ENCODE assay signal across 8 cellular contexts in genomic region chr1:200150721-200151120, GRCh38.
DNase-seq lines count a peak whose midpoint lies in the region; ATAC-seq and TF ChIP-seq lines count a peak whose summit lies in the region.

No MANE protein-coding gene starts in this region.

- H3K27me3 ChIP-seq in OCI-LY1 (ENCODE audit: insufficient read depth, low read length): no peaks in the 10 kb centered on the region

- no peaks in the 10 kb centered on the region for H3K79me2 ChIP-seq in OCI-LY1 (ENCODE audit: insufficient read depth, low read length)

- peak overlapping the region; percentile 39 for H3K27ac ChIP-seq in OCI-LY1 (ENCODE audit: low read depth, low read length, poor library complexity, severe bottlenecking)

- H3K4me3 ChIP-seq in OCI-LY1 (ENCODE audit: low read depth, low read length, poor library complexity, severe bottlenecking): no peak overlapping the region
- H3K4me3 ChIP-seq in foreskin fibroblast (ENCODE audit: low read depth in 1 of 2, low read length in 2 of 2): no peak overlapping the region

- TF ChIP-seq CTCF in OCI-LY1 (IDR thresholded peaks at IDR 0.05; ENCODE audit: low read length) (no peak), foreskin fibroblast (IDR thresholded peaks at IDR 0.05; ENCODE audit: low read depth, low read length) (no peak)

- H4K20me1 ChIP-seq in OCI-LY1 (ENCODE audit: insufficient read depth, low read length): no peaks in the 10 kb centered on the region

- H2AFZ ChIP-seq in OCI-LY1 (ENCODE audit: low read length): no peak overlapping the region

- DNase-seq in NCI-H2227 (lab: John Stamatoyannopoulos, UW; ENCODE audit: unreplicated experiment) (peak; percentile 21), NCI-H2227 treated with DMSO at 0.1 percent for 48 hours (lab: John Stamatoyannopoulos, UW) (no peak), foreskin fibroblast (peak; percentile 84 to 91), NCI-H446 treated with DMSO at 0.1 percent for 48 hours (lab: John Stamatoyannopoulos, UW) (no peak), NCI-H1092 treated with DMSO at 0.1 percent for 48 hours (lab: John Stamatoyannopoulos, UW) (no peak)

- H3K9me2 ChIP-seq in OCI-LY1 (ENCODE audit: low read depth, low read length): no peaks in the 10 kb centered on the region

- H3K4me1 ChIP-seq in OCI-LY1 (ENCODE audit: insufficient read depth, low read length, severe bottlenecking): peaks cover 60% of the 10 kb centered on the region

- no peak overlapping the region for H3K4me2 ChIP-seq in OCI-LY1 (ENCODE audit: low read length)

- ATAC-seq in HG02623 (IDR thresholded peaks at IDR 0.05; ENCODE audit: unreplicated experiment): peak; percentile 37
- ATAC-seq in GM21526 (IDR thresholded peaks at IDR 0.05; ENCODE audit: low FRiP score, unreplicated experiment): no peak

- H3K9me3 ChIP-seq in OCI-LY1 (ENCODE audit: low read length): no peaks in the 10 kb centered on the region

- H3F3A ChIP-seq in OCI-LY1 (ENCODE audit: insufficient read depth, low read length): 0 out of 2 replicates have a peak, but pooled peaks cover 2% of the 10 kb centered on the region

- no peak overlapping the region for H3K9ac ChIP-seq in OCI-LY1 (ENCODE audit: low read length)

- no peaks in the 10 kb centered on the region for H3K36me3 ChIP-seq in OCI-LY1 (ENCODE audit: insufficient read depth, low read length)

Comparison
In these comparisons a context has a peak if more than half of its experiments do, and no peak if none do; other contexts are left out.
1. DNase-seq: peak in NCI-H2227 (single experiment) and foreskin fibroblast (2 of 2); none in NCI-H2227 treated with DMSO at 0.1 percent for 48 hours (single experiment), NCI-H446 treated with DMSO at 0.1 percent for 48 hours (single experiment) and NCI-H1092 treated with DMSO at 0.1 percent for 48 hours (single experiment).